ENCODE assay signal across 37 cellular contexts in genomic region chr21:15852146-15852545, GRCh38.
"Had no signal": no experiment of that assay in that cellular context is flagged by ENCODE, and none has a peak within 500 bp of the region (broad histone marks: within the 10 kb centered on the region; RNA-seq: fewer than 3 reads in every experiment).

No MANE protein-coding gene starts in this region.

- H3K27me3 ChIP-seq: adrenal gland, body of pancreas, brain microvascular endothelial cell, breast epithelium had no signal

- H3K9me3 ChIP-seq: adrenal gland, body of pancreas, breast epithelium had no signal

- H3K27ac Mint-ChIP-seq: activated B cell treated with CpG ODN at 0.5 μM for 24 hours; activated CD4-positive, alpha-beta memory T cell treated with anti-CD3 and anti-CD28 coated beads for 36 hours; activated CD4-positive, alpha-beta T cell treated with anti-CD3 and anti-CD28 coated beads, Interleukin-2, amount 10 ng/mL, durations not matched to agents 24 days and 14 days; activated naive CD4-positive, alpha-beta T cell treated with anti-CD3 and anti-CD28 coated beads for 36 hours; activated naive CD4-positive, alpha-beta T cell treated with anti-CD3 and anti-CD28 coated beads, Interleukin-2, amount 50 U/mL, for 72 hours; activated naive CD8-positive, alpha-beta T cell treated with anti-CD3 and anti-CD28 coated beads for 36 hours; activated T-cell treated with anti-CD3 and anti-CD28 coated beads, Interleukin-2, amount 50 U/mL, for 72 hours; activated T-helper 1 cell treated with anti-CD3 and anti-CD28 coated beads, Interleukin-12 subunit alpha, Interleukin-12 subunit beta, Interleukin-2, Interleukin-4 antibody, amounts not matched to agents 30 ng/mL and 10 ng/mL and 1 ng/mL, durations not matched to agents 14 hours and 24 hours and 36 hours; T-helper 2 cell treated with Interferon-gamma antibody and Interleukin-4, amounts not matched to agents 5 μg/mL and 100 μg/mL, for 36 hours had no signal

- H3K4me1 Mint-ChIP-seq: activated B cell treated with CpG ODN at 0.5 μM for 24 hours had no signal

- H3K9me3 Mint-ChIP-seq: activated B cell treated with CpG ODN at 0.5 μM for 24 hours; activated CD4-positive, alpha-beta memory T cell treated with anti-CD3 and anti-CD28 coated beads for 36 hours; activated CD4-positive, alpha-beta T cell treated with anti-CD3 and anti-CD28 coated beads, Interleukin-2, amount 10 ng/mL, durations not matched to agents 24 days and 14 days; activated CD8-positive, alpha-beta T cell treated with anti-CD3 and anti-CD28 coated beads for 36 hours; activated naive CD4-positive, alpha-beta T cell treated with anti-CD3 and anti-CD28 coated beads for 36 hours; activated naive CD4-positive, alpha-beta T cell treated with anti-CD3 and anti-CD28 coated beads, Interleukin-2, amount 50 U/mL, for 72 hours; activated naive CD8-positive, alpha-beta T cell treated with anti-CD3 and anti-CD28 coated beads for 36 hours; activated T-cell treated with anti-CD3 and anti-CD28 coated beads, Interleukin-2, amount 50 U/mL, for 4 hours; activated T-helper 1 cell treated with anti-CD3 and anti-CD28 coated beads, Interleukin-12 subunit alpha, Interleukin-12 subunit beta, Interleukin-2, Interleukin-4 antibody, amounts not matched to agents 30 ng/mL and 10 ng/mL and 1 ng/mL, durations not matched to agents 14 hours and 24 hours and 36 hours; T-cell; T-helper 2 cell treated with Interferon-gamma antibody and Interleukin-4, amounts not matched to agents 5 μg/mL and 100 μg/mL, for 36 hours had no signal

- H3K4me3 Mint-ChIP-seq: activated B cell treated with CpG ODN at 0.5 μM for 24 hours; activated CD4-positive, alpha-beta memory T cell treated with anti-CD3 and anti-CD28 coated beads for 36 hours; activated CD4-positive, alpha-beta T cell treated with anti-CD3 and anti-CD28 coated beads, Interleukin-2, amount 10 ng/mL, durations not matched to agents 24 days and 14 days; activated CD8-positive, alpha-beta T cell treated with anti-CD3 and anti-CD28 coated beads for 36 hours; activated naive CD4-positive, alpha-beta T cell treated with anti-CD3 and anti-CD28 coated beads for 36 hours; activated naive CD8-positive, alpha-beta T cell treated with anti-CD3 and anti-CD28 coated beads for 36 hours; activated T-cell treated with anti-CD3 and anti-CD28 coated beads, Interleukin-2, amount 50 U/mL, for 4 hours; activated T-cell treated with anti-CD3 and anti-CD28 coated beads, Interleukin-2, amount 50 U/mL, for 72 hours; activated T-helper 1 cell treated with anti-CD3 and anti-CD28 coated beads, Interleukin-12 subunit alpha, Interleukin-12 subunit beta, Interleukin-2, Interleukin-4 antibody, amounts not matched to agents 30 ng/mL and 10 ng/mL and 1 ng/mL, durations not matched to agents 14 hours and 24 hours and 36 hours; activated T-helper 17 cell treated with anti-CD3 and anti-CD28 coated beads, Interleukin-2, amount 50 U/mL, for 72 hours; T-cell; T-helper 2 cell treated with Interferon-gamma antibody and Interleukin-4, amounts not matched to agents 5 μg/mL and 100 μg/mL, for 36 hours had no signal

- ATAC-seq: activated CD8-positive, alpha-beta T cell treated with anti-CD3 and anti-CD28 coated beads for 36 hours; activated naive CD4-positive, alpha-beta T cell treated with anti-CD3 and anti-CD28 coated beads, Interleukin-2, amount 50 U/mL, for 72 hours; activated T-cell treated with anti-CD3 and anti-CD28 coated beads, Interleukin-2, amount 50 U/mL, for 4 hours; activated T-cell treated with anti-CD3 and anti-CD28 coated beads, Interleukin-2, amount 50 U/mL, for 72 hours; activated T-helper 17 cell treated with anti-CD3 and anti-CD28 coated beads, Interleukin-2, amount 50 U/mL, for 72 hours; body of pancreas; T-cell had no signal

- DNase-seq: activated B cell treated with CpG ODN at 0.5 μM for 24 hours; activated CD4-positive, alpha-beta memory T cell treated with anti-CD3 and anti-CD28 coated beads for 36 hours; activated CD4-positive, alpha-beta T cell treated with anti-CD3 and anti-CD28 coated beads for 4 hours; activated CD4-positive, alpha-beta T cell treated with anti-CD3 and anti-CD28 coated beads, Interleukin-2, amount 10 ng/mL, durations not matched to agents 24 days and 14 days; activated CD4-positive, alpha-beta T cell treated with anti-CD3 and anti-CD28 coated beads, Interleukin-2, amount 50 U/mL, for 1 hour; activated CD4-positive, alpha-beta T cell treated with anti-CD3 and anti-CD28 coated beads, Interleukin-2, amount 50 U/mL, for 4 hours; activated CD4-positive, CD25-positive, alpha-beta regulatory T cell treated with anti-CD3 and anti-CD28 coated beads, Interleukin-2, amount 50 U/mL, for 72 hours; activated CD8-positive, alpha-beta memory T cell treated with anti-CD3 and anti-CD28 coated beads, Interleukin-2, amount 50 U/mL, for 4 hours; activated CD8-positive, alpha-beta T cell treated with anti-CD3 and anti-CD28 coated beads for 36 hours; activated effector memory CD4-positive, alpha-beta T cell treated with anti-CD3 and anti-CD28 coated beads, Interleukin-2, amount 50 U/mL, for 16 hours; activated gamma-delta T cell treated with Interleukin-2 at 50 U/mL for 16 hours; activated naive CD4-positive, alpha-beta T cell; activated naive CD4-positive, alpha-beta T cell treated with anti-CD3 and anti-CD28 coated beads for 36 hours; activated naive CD4-positive, alpha-beta T cell treated with anti-CD3 and anti-CD28 coated beads, Interleukin-2, amount 50 U/mL, for 16 hours; activated naive CD8-positive, alpha-beta T cell treated with anti-CD3 and anti-CD28 coated beads for 36 hours; activated T-cell treated with anti-CD3 and anti-CD28 coated beads for 4 hours; activated T-cell treated with anti-CD3 and anti-CD28 coated beads, Interleukin-2, amount 50 U/mL, for 1 hour; activated T-cell treated with anti-CD3 and anti-CD28 coated beads, Interleukin-2, amount 50 U/mL, for 4 hours; activated T-cell treated with anti-CD3 and anti-CD28 coated beads, Interleukin-2, amount 50 U/mL, for 72 hours; adrenal gland; amniotic stem cell; aorta; body of pancreas; brain microvascular endothelial cell; central memory CD4-positive, alpha-beta T cell; cerebellar nuclear complex; T-cell; T-helper 2 cell; T-helper 9 cell had no signal

- H3K4me3 ChIP-seq: adrenal gland, body of pancreas, breast epithelium had no signal

- H3K36me3 ChIP-seq: adrenal gland, brain microvascular endothelial cell had no signal

- H3K27me3 Mint-ChIP-seq: activated B cell treated with CpG ODN at 0.5 μM for 24 hours; activated CD4-positive, alpha-beta memory T cell treated with anti-CD3 and anti-CD28 coated beads for 36 hours; activated CD4-positive, alpha-beta T cell treated with anti-CD3 and anti-CD28 coated beads, Interleukin-2, amount 10 ng/mL, durations not matched to agents 24 days and 14 days; activated CD8-positive, alpha-beta T cell treated with anti-CD3 and anti-CD28 coated beads for 36 hours; activated naive CD8-positive, alpha-beta T cell treated with anti-CD3 and anti-CD28 coated beads for 36 hours; activated T-helper 17 cell treated with anti-CD3 and anti-CD28 coated beads, Interleukin-2, amount 50 U/mL, for 72 hours; T-cell had no signal

- H3K27ac ChIP-seq: adrenal gland, body of pancreas, brain microvascular endothelial cell, breast epithelium, VCaP had no signal

- H3K4me1 ChIP-seq: breast epithelium had no signal

- FAIRE-seq: astrocyte, TTC549 had no signal
